Comparison of ENCODE assay signal across 30 cellular contexts in the genomic region with DNA sequence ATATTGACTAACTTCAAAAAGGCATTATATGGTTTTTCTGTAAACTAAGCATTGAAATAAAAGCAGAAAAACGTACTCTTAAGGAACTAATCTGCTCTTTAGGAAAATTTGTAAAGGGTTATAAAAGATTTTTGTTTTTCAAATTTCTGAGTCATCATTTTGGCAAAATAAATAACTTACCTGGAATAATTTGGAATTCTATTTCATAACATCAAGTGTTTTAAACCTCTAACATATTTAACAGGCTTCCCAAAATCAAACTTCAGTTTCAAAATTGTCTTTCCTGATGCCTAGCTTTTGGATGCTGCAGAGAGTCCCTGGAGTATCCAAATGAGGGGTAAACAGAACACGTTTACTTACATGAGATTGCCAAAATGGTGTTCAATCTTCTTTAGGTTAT.
"Had no signal": no experiment of that assay in that cellular context is flagged by ENCODE, and none has a peak within 500 bp of the region (broad histone marks: within the 10 kb centered on the region; RNA-seq: fewer than 3 reads in every experiment).

No MANE protein-coding gene starts in this region.

- H3K4me1 ChIP-seq: esophagus squamous epithelium had no signal

- H3K27me3 Mint-ChIP-seq: activated CD4-positive, alpha-beta memory T cell treated with anti-CD3 and anti-CD28 coated beads, Interleukin-2, amount 10 ng/mL, durations not matched to agents 7 days and 5 days; activated CD4-positive, alpha-beta T cell treated with anti-CD3 and anti-CD28 coated beads, Interleukin-2, amount 10 ng/mL, durations not matched to agents 7 days and 5 days; activated naive CD4-positive, alpha-beta T cell treated with anti-CD3 and anti-CD28 coated beads, Interleukin-2, amount 10 ng/mL, durations not matched to agents 7 days and 5 days; activated naive CD8-positive, alpha-beta T cell treated with anti-CD3 and anti-CD28 coated beads, Interleukin-2, amount 10 ng/mL, durations not matched to agents 7 days and 5 days; activated T-cell treated with anti-CD3 and anti-CD28 coated beads, Interleukin-2, amount 50 U/mL, for 24 hours; central memory CD8-positive, alpha-beta T cell; dendritic cell treated with granulocyte-macrophage colony-stimulating factor and Interleukin-4, amounts not matched to agents 40 ng/mL and 50 ng/mL, for 4 days had no signal

- H3K4me1 Mint-ChIP-seq: activated CD4-positive, alpha-beta T cell treated with anti-CD3 and anti-CD28 coated beads, Interleukin-2, amount 10 ng/mL, durations not matched to agents 7 days and 5 days; activated naive CD4-positive, alpha-beta T cell treated with anti-CD3 and anti-CD28 coated beads, Interleukin-2, amount 10 ng/mL, durations not matched to agents 7 days and 5 days had no signal

- H3K4me3 Mint-ChIP-seq: activated CD4-positive, alpha-beta memory T cell treated with anti-CD3 and anti-CD28 coated beads, Interleukin-2, amount 10 ng/mL, durations not matched to agents 7 days and 5 days; activated CD4-positive, alpha-beta T cell treated with anti-CD3 and anti-CD28 coated beads, Interleukin-2, amount 10 ng/mL, durations not matched to agents 7 days and 5 days; activated naive CD4-positive, alpha-beta T cell treated with anti-CD3 and anti-CD28 coated beads, Interleukin-2, amount 10 ng/mL, durations not matched to agents 7 days and 5 days; activated naive CD8-positive, alpha-beta T cell treated with anti-CD3 and anti-CD28 coated beads, Interleukin-2, amount 10 ng/mL, durations not matched to agents 7 days and 5 days; activated T-cell treated with anti-CD3 and anti-CD28 coated beads, Interleukin-2, amount 50 U/mL, for 24 hours; activated T-cell treated with anti-CD3 and anti-CD28 coated beads, Interleukin-2, amount 50 U/mL, for 72 hours; central memory CD8-positive, alpha-beta T cell; dendritic cell treated with granulocyte-macrophage colony-stimulating factor and Interleukin-4, amounts not matched to agents 40 ng/mL and 50 ng/mL, for 4 days; WTC11 had no signal

- H3K4me3 ChIP-seq: coronary artery, dorsolateral prefrontal cortex, esophagus squamous epithelium had no signal

- H3K27ac Mint-ChIP-seq: activated CD4-positive, alpha-beta memory T cell treated with anti-CD3 and anti-CD28 coated beads, Interleukin-2, amount 10 ng/mL, durations not matched to agents 7 days and 5 days; activated CD4-positive, alpha-beta T cell treated with anti-CD3 and anti-CD28 coated beads, Interleukin-2, amount 10 ng/mL, durations not matched to agents 7 days and 5 days; activated naive CD4-positive, alpha-beta T cell treated with anti-CD3 and anti-CD28 coated beads, Interleukin-2, amount 10 ng/mL, durations not matched to agents 7 days and 5 days; activated naive CD8-positive, alpha-beta T cell treated with anti-CD3 and anti-CD28 coated beads, Interleukin-2, amount 10 ng/mL, durations not matched to agents 7 days and 5 days; activated T-cell treated with anti-CD3 and anti-CD28 coated beads, Interleukin-2, amount 50 U/mL, for 24 hours; activated T-cell treated with anti-CD3 and anti-CD28 coated beads, Interleukin-2, amount 50 U/mL, for 72 hours; dendritic cell treated with granulocyte-macrophage colony-stimulating factor and Interleukin-4, amounts not matched to agents 40 ng/mL and 50 ng/mL, for 4 days; WTC11 had no signal

- FAIRE-seq: astrocyte, bronchial epithelial cell, endothelial cell of umbilical vein had no signal

- ATAC-seq: activated naive CD4-positive, alpha-beta T cell treated with anti-CD3 and anti-CD28 coated beads, Interleukin-2, amount 50 U/mL, for 72 hours; activated T-cell treated with anti-CD3 and anti-CD28 coated beads, Interleukin-2, amount 50 U/mL, for 72 hours; WTC11 had no signal

- DNase-seq: activated CD4-positive, alpha-beta memory T cell treated with anti-CD3 and anti-CD28 coated beads, Interleukin-2, amount 10 ng/mL, durations not matched to agents 7 days and 5 days; activated CD4-positive, alpha-beta T cell treated with anti-CD3 and anti-CD28 coated beads for 1 hour; activated CD4-positive, alpha-beta T cell treated with anti-CD3 and anti-CD28 coated beads for 4 hours; activated CD4-positive, alpha-beta T cell treated with anti-CD3 and anti-CD28 coated beads, Interleukin-2, amount 10 ng/mL, durations not matched to agents 7 days and 5 days; activated CD4-positive, alpha-beta T cell treated with anti-CD3 and anti-CD28 coated beads, Interleukin-2, amount 50 U/mL, for 4 hours; activated CD8-positive, alpha-beta memory T cell treated with anti-CD3 and anti-CD28 coated beads, Interleukin-2, amount 50 U/mL, for 48 hours; activated gamma-delta T cell; activated naive CD4-positive, alpha-beta T cell; activated naive CD4-positive, alpha-beta T cell treated with anti-CD3 and anti-CD28 coated beads, Interleukin-2, amount 10 ng/mL, durations not matched to agents 7 days and 5 days; activated naive CD8-positive, alpha-beta T cell treated with anti-CD3 and anti-CD28 coated beads, Interleukin-2, amount 10 ng/mL, durations not matched to agents 7 days and 5 days; activated T-cell treated with anti-CD3 and anti-CD28 coated beads for 4 hours; activated T-cell treated with anti-CD3 and anti-CD28 coated beads, Interleukin-2, amount 50 U/mL, for 24 hours; activated T-cell treated with anti-CD3 and anti-CD28 coated beads, Interleukin-2, amount 50 U/mL, for 72 hours; amniotic stem cell; anterior cingulate cortex; brain microvascular endothelial cell; dorsolateral prefrontal cortex; effector memory CD4-positive, alpha-beta T cell; esophagus squamous epithelium; foreskin melanocyte; head of caudate nucleus; T-helper 2 cell had no signal

- H3K9me3 Mint-ChIP-seq: central memory CD8-positive, alpha-beta T cell had no signal

- H3K27me3 ChIP-seq: brain microvascular endothelial cell, dorsolateral prefrontal cortex, esophagus squamous epithelium had no signal
